Comparison of ENCODE assay signal across 1 cellular context in genomic region chr20:45970646-45971424, GRCh38.
TF ChIP-seq lines count a peak whose summit lies in the region.

No MANE protein-coding gene starts in this region.

TF ChIP-seq in GM12878, 131 proteins besides CTCF, POLR2A, EP300 and RAD21:
- no peak for TF ChIP-seq ELK1 (IDR thresholded peaks at IDR 0.05; ENCODE audit: low read depth, low read length)
- TF ChIP-seq RBBP5 (conservative IDR thresholded peaks at IDR 0.05): no peak
- 0 out of 2 replicates have a peak, but pooled peaks have one; percentile 53 for TF ChIP-seq SIN3A (IDR thresholded peaks at IDR 0.05; ENCODE audit: low read depth, low read length)
- peak; percentile 4; the same call in 1 of the 2 replicates for TF ChIP-seq RUNX3 (IDR thresholded peaks at IDR 0.05; ENCODE audit: low read length)
- peak in 1 of 2 experiments; percentile 81; a peak in 1 of 3 replicates for TF ChIP-seq EGR1 (IDR thresholded peaks at IDR 0.05; ENCODE audit: borderline replicate concordance in 1 of 2, low read depth in 2 of 2, low read length in 2 of 2)
TF ChIP-seq in GM12878: peak in this region for 3.
